22 cellular contexts compared by ENCODE assay signal in genomic region chr16:10684541-10685151, GRCh38. TPM values are rescaled to one million over a fixed set of nuclear protein-coding genes. Genes with fewer than 3 reads are reported as not detected.
A peak's percentile ranks its signal among the peaks of the same experiment; 100 is the strongest.
DNase-seq lines count a peak whose midpoint lies in the region; ATAC-seq and TF ChIP-seq lines count a peak whose summit lies in the region.
"Had no signal": no experiment of that assay in that cellular context is flagged by ENCODE, and none has a peak within 500 bp of the region (broad histone marks: within the 10 kb centered on the region; RNA-seq: fewer than 3 reads in every experiment).

No MANE protein-coding gene starts in this region.

- H3K9me2 ChIP-seq in PC-3 (replicated peaks; ENCODE audit: low read length) = no peaks in the 10 kb centered on the region

- BruUV-seq in Caco-2 (replicated peaks; lab: Mats Ljungman, UMichigan) (no TSS peak), PC-3 (replicated peaks; lab: Mats Ljungman, UMichigan) (no TSS peak)

- H3K4me2 ChIP-seq in BLaER1 (0 out of 2 replicates have a peak overlapping the region, but pooled peaks have one; percentile 11), PC-3 (ENCODE audit: low read length) (no peak overlapping the region)
- H3K4me2 ChIP-seq: KMS-11 had no signal

- ATAC-seq in PC-3 = no peak
- ATAC-seq: CD8-positive, alpha-beta T cell; HCT116 had no signal

- H3K4me1 Mint-ChIP-seq in Caco-2 (ENCODE audit: low read depth, unreplicated experiment) (peaks cover 24% of the 10 kb centered on the region), mesothelial cell of epicardium (peaks cover 6% of the 10 kb centered on the region), type B pancreatic cell (ENCODE audit: unreplicated experiment) (no peaks in the 10 kb centered on the region)
- no peaks in the 10 kb centered on the region for H3K4me1 Mint-ChIP-seq in activated CD4-positive, alpha-beta memory T cell treated with anti-CD3 and anti-CD28 coated beads, Interleukin-2, amount 10 ng/mL, durations not matched to agents 7 days and 5 days

- H3K9ac ChIP-seq in BLaER1 (peak overlapping the region; percentile 10; the same call in 1 of the 2 replicates), PC-3 (ENCODE audit: low read length) (no peak overlapping the region)
- H3K9ac ChIP-seq: KMS-11 had no signal

- CTCF ChIA-PET in Caco-2 (lab: Charles Lee) (no interaction called here), PC-3 (lab: Charles Lee) (no interaction called here)
- CTCF ChIA-PET in activated CD4-positive, alpha-beta memory T cell treated with anti-CD3 and anti-CD28 coated beads, Interleukin-2, amount 10 ng/mL, durations not matched to agents 7 days and 5 days (lab: Charles Lee) = no interaction called here

- no peaks in the 10 kb centered on the region for H3K79me2 ChIP-seq in PC-3 (ENCODE audit: low read length)

- H3K4me3 ChIP-seq in BLaER1 (no peak overlapping the region), Caco-2 (ENCODE audit: low read depth, low read length) (no peak overlapping the region), PC-3 (ENCODE audit: low read length) (no peak overlapping the region)
- H3K4me3 ChIP-seq: SJCRH30 had no signal

- H3K27ac Mint-ChIP-seq in Caco-2 (ENCODE audit: unreplicated experiment) (peak overlapping the region; percentile 10), mesothelial cell of epicardium (peak overlapping the region; percentile 49), type B pancreatic cell (no peak overlapping the region)
- H3K27ac Mint-ChIP-seq in activated CD4-positive, alpha-beta memory T cell treated with anti-CD3 and anti-CD28 coated beads, Interleukin-2, amount 10 ng/mL, durations not matched to agents 7 days and 5 days = no peak overlapping the region
- H3K27ac Mint-ChIP-seq: CD8-positive, alpha-beta T cell had no signal

- TF ChIP-seq CTCF in Caco-2 (IDR thresholded peaks at IDR 0.05; ENCODE audit: insufficient read depth in 1 of 2, low read depth in 1 of 2, low read length in 1 of 2, severe bottlenecking in 1 of 2, unreplicated experiment in 1 of 2) = no peak
- TF ChIP-seq CTCF in mesothelial cell of epicardium (IDR thresholded peaks at IDR 0.05; ENCODE audit: unreplicated experiment) = no peak
- no peak for TF ChIP-seq CTCF in type B pancreatic cell (conservative IDR thresholded peaks at IDR 0.05)
- no peak for TF ChIP-seq CTCF in PC-3 (conservative IDR thresholded peaks at IDR 0.05; ENCODE audit: low read depth, low read length)

- no peaks in the 10 kb centered on the region for H3K9me3 Mint-ChIP-seq in Caco-2 (ENCODE audit: unreplicated experiment)
- H3K9me3 Mint-ChIP-seq in mesothelial cell of epicardium = no peaks in the 10 kb centered on the region
- H3K9me3 Mint-ChIP-seq in type B pancreatic cell = no peaks in the 10 kb centered on the region
- no peaks in the 10 kb centered on the region for H3K9me3 Mint-ChIP-seq in activated CD4-positive, alpha-beta memory T cell treated with anti-CD3 and anti-CD28 coated beads, Interleukin-2, amount 10 ng/mL, durations not matched to agents 7 days and 5 days
- H3K9me3 Mint-ChIP-seq: CD8-positive, alpha-beta T cell had no signal

- peaks cover 24% of the 10 kb centered on the region for H3K4me1 ChIP-seq in BLaER1
- 0 out of 2 replicates have a peak, but pooled peaks cover 6% of the 10 kb centered on the region for H3K4me1 ChIP-seq in Caco-2
- peaks cover 9% of the 10 kb centered on the region; the same call in 1 of the 2 replicates for H3K4me1 ChIP-seq in PC-3 (ENCODE audit: insufficient read depth, low read length)
- H3K4me1 ChIP-seq: BE2C, SJCRH30 had no signal

- no peaks in the 10 kb centered on the region for H3K36me3 Mint-ChIP-seq in Caco-2 (ENCODE audit: insufficient read depth, unreplicated experiment)
- H3K36me3 Mint-ChIP-seq in mesothelial cell of epicardium = no peaks in the 10 kb centered on the region
- no peaks in the 10 kb centered on the region for H3K36me3 Mint-ChIP-seq in type B pancreatic cell
- H3K36me3 Mint-ChIP-seq in activated CD4-positive, alpha-beta memory T cell treated with anti-CD3 and anti-CD28 coated beads, Interleukin-2, amount 10 ng/mL, durations not matched to agents 7 days and 5 days (ENCODE audit: low read depth) = no peaks in the 10 kb centered on the region
- H3K36me3 Mint-ChIP-seq: CD8-positive, alpha-beta T cell had no signal

- H3K4me3 Mint-ChIP-seq in Caco-2 (ENCODE audit: unreplicated experiment) = no peak overlapping the region
- H3K4me3 Mint-ChIP-seq in mesothelial cell of epicardium = no peak overlapping the region
- no peak overlapping the region for H3K4me3 Mint-ChIP-seq in type B pancreatic cell
- no peak overlapping the region for H3K4me3 Mint-ChIP-seq in activated CD4-positive, alpha-beta memory T cell treated with anti-CD3 and anti-CD28 coated beads, Interleukin-2, amount 10 ng/mL, durations not matched to agents 7 days and 5 days
- H3K4me3 Mint-ChIP-seq: CD8-positive, alpha-beta T cell had no signal

- H3K27me3 ChIP-seq in BLaER1 (no peaks in the 10 kb centered on the region), Caco-2 (replicated peaks; ENCODE audit: control insufficient read depth, insufficient read depth, low read length) (no peaks in the 10 kb centered on the region), PC-3 (ENCODE audit: low read length) (no peaks in the 10 kb centered on the region)
- H3K27me3 ChIP-seq: BE2C had no signal

- H3K9me3 ChIP-seq in BLaER1 = no peaks in the 10 kb centered on the region
- H3K9me3 ChIP-seq in Caco-2 = no peaks in the 10 kb centered on the region
- no peaks in the 10 kb centered on the region for H3K9me3 ChIP-seq in PC-3 (ENCODE audit: low read length)
- H3K9me3 ChIP-seq: BE2C, SJCRH30 had no signal

- H3K36me3 ChIP-seq in BLaER1 (no peaks in the 10 kb centered on the region), Caco-2 (ENCODE audit: control insufficient read depth, insufficient read depth, low read length) (no peaks in the 10 kb centered on the region), PC-3 (ENCODE audit: low read depth, low read length) (no peaks in the 10 kb centered on the region)
- H3K36me3 ChIP-seq: BE2C, SJCRH30 had no signal

- DNase-seq in Caco-2 = no peak
- DNase-seq in mesothelial cell of epicardium (ENCODE audit: low spot score in 2 of 2, unreplicated experiment in 2 of 2) = no peak
- peak; percentile 47 for DNase-seq in type B pancreatic cell (ENCODE audit: extremely low spot score, unreplicated experiment)
- no peak for DNase-seq in activated CD4-positive, alpha-beta memory T cell treated with anti-CD3 and anti-CD28 coated beads, Interleukin-2, amount 10 ng/mL, durations not matched to agents 7 days and 5 days
- no peak for DNase-seq in NCI-H748 (lab: John Stamatoyannopoulos, UW; ENCODE audit: unreplicated experiment)
- DNase-seq in PC-3 = no peak
- DNase-seq: BE2C; Calu3; CD8-positive, alpha-beta T cell; DMS153; IMR-90; NCI-H1092 treated with DMSO at 0.1 percent for 48 hours; NCI-H1436 treated with DMSO at 0.1 percent for 48 hours; NCI-H1930; NCI-H69 had no signal

- H4K20me1 ChIP-seq in BLaER1 = no peaks in the 10 kb centered on the region
- no peaks in the 10 kb centered on the region for H4K20me1 ChIP-seq in PC-3 (ENCODE audit: low read length)

- H3K27me3 Mint-ChIP-seq in Caco-2 (ENCODE audit: insufficient read depth, unreplicated experiment) (no peaks in the 10 kb centered on the region), mesothelial cell of epicardium (ENCODE audit: low read depth) (no peaks in the 10 kb centered on the region), type B pancreatic cell (no peaks in the 10 kb centered on the region)
- peaks cover 6% of the 10 kb centered on the region for H3K27me3 Mint-ChIP-seq in activated CD4-positive, alpha-beta memory T cell treated with anti-CD3 and anti-CD28 coated beads, Interleukin-2, amount 10 ng/mL, durations not matched to agents 7 days and 5 days

- POLR2A ChIA-PET in Caco-2 (lab: Charles Lee) = no interaction called here
- POLR2A ChIA-PET in activated CD4-positive, alpha-beta memory T cell treated with anti-CD3 and anti-CD28 coated beads, Interleukin-2, amount 10 ng/mL, durations not matched to agents 7 days and 5 days (lab: Charles Lee) = no interaction called here
- POLR2A ChIA-PET in PC-3 (lab: Charles Lee; ENCODE audit: unreplicated experiment) = no interaction called here

- H2AFZ ChIP-seq in PC-3 (ENCODE audit: low read length) = no peak overlapping the region

- intact Hi-C loops in Caco-2 (cut with micrococcal nuclease; ENCODE audit: unreplicated experiment) (no loop called here), PC-3 (cut with micrococcal nuclease) (no loop called here)

- no peaks in the 10 kb centered on the region for H3F3A ChIP-seq in PC-3 (ENCODE audit: low read length, unreplicated experiment)

- H3K27ac ChIP-seq in BLaER1 (no peak overlapping the region), PC-3 (ENCODE audit: low read length) (no peak overlapping the region)
- H3K27ac ChIP-seq: KMS-11, SJCRH30 had no signal

RNA-seq across cellular contexts. Expression of gene TEKT5, which starts 10.1 kb away (rescaled TPM):
- total RNA-seq in Caco-2 (2022) = not detected in 2 replicates
- total RNA-seq in mesothelial cell of epicardium = 0.64 to 1.1 TPM (median 1.0 TPM) in 3 replicates
- total RNA-seq in type B pancreatic cell (ENCODE audit: low replicate concordance) = 0.41 and 0.52 TPM in 2 replicates
- not detected for total RNA-seq in activated CD4-positive, alpha-beta memory T cell treated with anti-CD3 and anti-CD28 coated beads, Interleukin-2, amount 10 ng/mL, durations not matched to agents 7 days and 5 days
- not detected in 2 replicates for total RNA-seq in PC-3 (2014; rRNA removed)
- total RNA-seq: A673; Calu3; CD8-positive, alpha-beta T cell; H1; IMR-90; NCI-H460 had no signal

RNA-seq across cellular contexts. Expression of gene NUBP1, which starts 59.0 kb away (rescaled TPM):
- total RNA-seq in Caco-2 (2022) (25.3 and 28.3 TPM in 2 replicates), mesothelial cell of epicardium (18.1 to 23.0 TPM (median 20.5 TPM) in 3 replicates), type B pancreatic cell (ENCODE audit: low replicate concordance) (20.8 and 24.1 TPM in 2 replicates), PC-3 (2014; rRNA removed) (34.3 and 49.3 TPM in 2 replicates)
- 10 to 100 TPM; 29.4 to 31.5 TPM for total RNA-seq in activated CD4-positive, alpha-beta memory T cell treated with anti-CD3 and anti-CD28 coated beads, Interleukin-2, amount 10 ng/mL, durations not matched to agents 7 days and 5 days

Comparison
In these comparisons a context has a peak if more than half of its experiments do, and no peak if none do; other contexts are left out.
1. H3K27ac Mint-ChIP-seq: peak in Caco-2 (single experiment) and mesothelial cell of epicardium (single experiment); none in type B pancreatic cell (single experiment) and activated CD4-positive, alpha-beta memory T cell treated with anti-CD3 and anti-CD28 coated beads, Interleukin-2, amount 10 ng/mL, durations not matched to agents 7 days and 5 days (single experiment).